ENCODE assay signal across 24 cellular contexts in genomic region chr22:36564422-36565151, GRCh38.
"Had no signal": no experiment of that assay in that cellular context is flagged by ENCODE, and none has a peak within 500 bp of the region (broad histone marks: within the 10 kb centered on the region; RNA-seq: fewer than 3 reads in every experiment).

No MANE protein-coding gene starts in this region.

- H3K27me3 ChIP-seq: pancreas had no signal

- ATAC-seq: effector memory CD8-positive, alpha-beta T cell; esophagus mucosa; gastrocnemius medialis; left lobe of liver; naive thymus-derived CD8-positive, alpha-beta T cell; pancreas; right lobe of liver; stimulated activated memory B cell treated with anti-CD40 and anti-IgM and Interleukin-4, amounts not matched to agents 10 μg/mL and 1 μg/mL and 100 μg/mL, for 72 hours; stimulated activated naive CD8-positive, alpha-beta T cell treated with anti-CD3 and anti-CD28 coated beads, Interleukin-15, Interleukin-2, amounts not matched to agents 100 U/mL and 50 U/mL, for 24 hours; upper lobe of right lung had no signal

- H3K36me3 ChIP-seq: gastrocnemius medialis, pancreas, right lobe of liver, transverse colon, upper lobe of right lung, uterus had no signal

- H3K9me3 ChIP-seq: gastrocnemius medialis, pancreas, right lobe of liver, transverse colon, upper lobe of right lung, uterus had no signal

- DNase-seq: cerebellar nuclear complex; cortex of kidney; effector memory CD8-positive, alpha-beta T cell; foreskin fibroblast; gastrocnemius medialis; kidney; mesenchymal stem cell; naive thymus-derived CD8-positive, alpha-beta T cell; nephron progenitor cell; occipital lobe; pancreas; right lobe of liver; stimulated activated CD4-positive, alpha-beta T cell treated with anti-CD3 and anti-CD28 coated beads, Interleukin-2, amount 100 ng/mL, for 24 hours; stimulated activated CD4-positive, alpha-beta T cell treated with anti-CD3 and anti-CD28 coated beads, Interleukin-4, amount 100 ng/mL, for 24 hours; stimulated activated naive CD8-positive, alpha-beta T cell treated with anti-CD3 and anti-CD28 coated beads, Interleukin-15, Interleukin-2, amounts not matched to agents 100 U/mL and 50 U/mL, for 24 hours; substantia nigra; transverse colon; upper lobe of right lung; uterus had no signal

- H3K9me3 Mint-ChIP-seq: effector memory CD8-positive, alpha-beta T cell; mesothelial cell of epicardium; naive thymus-derived CD8-positive, alpha-beta T cell; nephron progenitor cell; stimulated activated memory B cell treated with anti-CD40 and anti-IgM and Interleukin-4, amounts not matched to agents 10 μg/mL and 1 μg/mL and 100 μg/mL, for 72 hours had no signal

- H3K4me1 Mint-ChIP-seq: mesothelial cell of epicardium had no signal

- H3K4me3 Mint-ChIP-seq: effector memory CD8-positive, alpha-beta T cell; mesothelial cell of epicardium; naive thymus-derived CD8-positive, alpha-beta T cell; nephron progenitor cell; stimulated activated memory B cell treated with anti-CD40 and anti-IgM and Interleukin-4, amounts not matched to agents 10 μg/mL and 1 μg/mL and 100 μg/mL, for 72 hours had no signal

- H3K27ac Mint-ChIP-seq: effector memory CD8-positive, alpha-beta T cell; mesothelial cell of epicardium; nephron progenitor cell; stimulated activated memory B cell treated with anti-CD40 and anti-IgM and Interleukin-4, amounts not matched to agents 10 μg/mL and 1 μg/mL and 100 μg/mL, for 72 hours had no signal

- H3K27ac ChIP-seq: gastrocnemius medialis, pancreas, right lobe of liver, transverse colon, upper lobe of right lung, uterus had no signal

- H3K36me3 Mint-ChIP-seq: mesothelial cell of epicardium; stimulated activated memory B cell treated with anti-CD40 and anti-IgM and Interleukin-4, amounts not matched to agents 10 μg/mL and 1 μg/mL and 100 μg/mL, for 72 hours had no signal

- H3K4me3 ChIP-seq: gastrocnemius medialis, lung, pancreas, right lobe of liver, transverse colon, upper lobe of right lung, uterus had no signal

- H3K4me1 ChIP-seq: gastrocnemius medialis, pancreas, right lobe of liver, transverse colon, upper lobe of right lung, uterus had no signal
